1 cellular context compared by ENCODE assay signal in the genomic region with DNA sequence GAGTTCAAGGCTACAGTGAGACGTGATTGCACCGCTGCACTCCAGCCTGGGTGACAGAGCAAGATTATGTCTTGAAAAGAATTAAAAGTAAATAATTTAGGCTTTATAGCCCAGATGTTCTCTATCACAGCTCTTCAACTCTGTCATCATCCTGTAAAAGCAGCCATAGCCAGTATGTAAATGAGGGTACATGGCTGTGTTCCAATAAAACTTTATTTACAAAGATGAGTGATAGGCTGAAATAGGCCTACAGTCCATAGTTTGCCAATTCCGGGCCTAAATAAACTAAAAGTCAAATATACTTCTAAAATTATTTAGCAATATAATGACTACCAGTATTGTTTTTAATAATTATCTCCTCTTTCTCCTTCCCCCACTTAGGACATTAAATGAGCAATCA.
TF ChIP-seq lines count a peak whose summit lies in the region.

No MANE protein-coding gene starts in this region.

TF ChIP-seq in GM23338, 12 proteins besides CTCF, POLR2A, EP300 and RAD21 (continued from another document):
- TF ChIP-seq, protein P1, sequence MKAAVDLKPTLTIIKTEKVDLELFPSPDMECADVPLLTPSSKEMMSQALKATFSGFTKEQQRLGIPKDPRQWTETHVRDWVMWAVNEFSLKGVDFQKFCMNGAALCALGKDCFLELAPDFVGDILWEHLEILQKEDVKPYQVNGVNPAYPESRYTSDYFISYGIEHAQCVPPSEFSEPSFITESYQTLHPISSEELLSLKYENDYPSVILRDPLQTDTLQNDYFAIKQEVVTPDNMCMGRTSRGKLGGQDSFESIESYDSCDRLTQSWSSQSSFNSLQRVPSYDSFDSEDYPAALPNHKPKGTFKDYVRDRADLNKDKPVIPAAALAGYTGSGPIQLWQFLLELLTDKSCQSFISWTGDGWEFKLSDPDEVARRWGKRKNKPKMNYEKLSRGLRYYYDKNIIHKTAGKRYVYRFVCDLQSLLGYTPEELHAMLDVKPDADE (IDR thresholded peaks at IDR 0.05): no peak
- no peak for TF ChIP-seq ZNF331 (CRISPR knock-in tag; IDR thresholded peaks at IDR 0.05; ENCODE audit: low read depth)
TF ChIP-seq in GM23338: peak in this region for 0.
